ENCODE assay signal across 18 cellular contexts in genomic region chr15:57030011-57030410, GRCh38.
DNase-seq lines count a peak whose midpoint lies in the region; FAIRE-seq and TF ChIP-seq lines count a peak whose summit lies in the region.
"Had no signal": no experiment of that assay in that cellular context is flagged by ENCODE, and none has a peak within 500 bp of the region (broad histone marks: within the 10 kb centered on the region; RNA-seq: fewer than 3 reads in every experiment).

No MANE protein-coding gene starts in this region.

- no peak for DNase-seq in astrocyte (ENCODE audit: low read depth)
- DNase-seq in caudate nucleus (lab: John Stamatoyannopoulos, UW): no peak
- DNase-seq in substantia nigra (lab: John Stamatoyannopoulos, UW): no peak
- no peak for DNase-seq in NCI-H2171 treated with DMSO at 0.1 percent for 48 hours (lab: John Stamatoyannopoulos, UW)
- no peak for DNase-seq in mammary epithelial cell
- DNase-seq in T-helper 1 cell: no peak
- DNase-seq: 8988T; Calu3; CD8-positive, alpha-beta T cell; DND-41; EL; GM23248 had no signal

- H3K4me2 ChIP-seq in astrocyte (ENCODE audit: low read length) (no peak overlapping the region), mammary epithelial cell (ENCODE audit: insufficient read depth, low read depth, low read length) (no peak overlapping the region)

- H2AFZ ChIP-seq in astrocyte (ENCODE audit: low read depth, low read length): no peak overlapping the region
- no peak overlapping the region for H2AFZ ChIP-seq in mammary epithelial cell (ENCODE audit: low read depth, low read length)
- H2AFZ ChIP-seq: GM23248 had no signal

- intact Hi-C loops in mammary epithelial cell (cut with micrococcal nuclease): no loop called here

- no peak overlapping the region for H3K27ac ChIP-seq in astrocyte (ENCODE audit: low read depth, low read length)
- H3K27ac ChIP-seq in caudate nucleus (ENCODE audit: low read depth, low read length): peak overlapping the region; percentile 40
- H3K27ac ChIP-seq in layer of hippocampus (ENCODE audit: low read depth, low read length): peak overlapping the region; percentile 58
- peak overlapping the region; percentile 84 for H3K27ac ChIP-seq in substantia nigra (ENCODE audit: low read depth, low read length, poor library complexity, severe bottlenecking)
- H3K27ac ChIP-seq in mammary epithelial cell (ENCODE audit: insufficient read depth, low read depth, low read length): no peak overlapping the region
- H3K27ac ChIP-seq: GM23248 had no signal

- H3K4me3 Mint-ChIP-seq in astrocyte (ENCODE audit: unreplicated experiment): no peak overlapping the region
- H3K4me3 Mint-ChIP-seq: B cell; CD8-positive, alpha-beta T cell had no signal

- H3K36me3 ChIP-seq in astrocyte (ENCODE audit: insufficient read depth, low read length): no peaks in the 10 kb centered on the region
- H3K36me3 ChIP-seq in mammary epithelial cell (ENCODE audit: insufficient read depth, low read length): no peaks in the 10 kb centered on the region
- H3K36me3 ChIP-seq: HAP-1 had no signal

- H3K4me1 Mint-ChIP-seq in astrocyte (ENCODE audit: low read depth, unreplicated experiment): peaks cover 26% of the 10 kb centered on the region

- no peak for FAIRE-seq in astrocyte (lab: Jason Lieb, UNC)
- FAIRE-seq: GM12878, HepG2 had no signal

- 97% methylated on average over 3 of the region's 3 CpGs for WGBS in mammary epithelial cell (ENCODE audit: low coverage, missing lambda C conversion rate)

- H4K20me1 ChIP-seq in astrocyte (ENCODE audit: insufficient read depth, low read length): peaks cover 72% of the 10 kb centered on the region
- H4K20me1 ChIP-seq in mammary epithelial cell (ENCODE audit: insufficient read depth, low read length): no peaks in the 10 kb centered on the region

- H3K36me3 Mint-ChIP-seq in astrocyte (ENCODE audit: low read depth, unreplicated experiment): peaks cover 3% of the 10 kb centered on the region

- TF ChIP-seq CTCF in astrocyte (IDR thresholded peaks at IDR 0.05; ENCODE audit: insufficient read depth, low read depth, low read length) (no peak), mammary epithelial cell (conservative IDR thresholded peaks at IDR 0.05 in 1 of 2, IDR thresholded peaks at IDR 0.05 in 1 of 2; ENCODE audit: extremely low read depth in 1 of 2, insufficient read depth in 1 of 2, low read depth in 1 of 2, low read length in 2 of 2) (no peak)

- H3K27me3 ChIP-seq in astrocyte (ENCODE audit: insufficient read depth, low read length) (no peaks in the 10 kb centered on the region), layer of hippocampus (ENCODE audit: control insufficient read depth, insufficient read depth, low read length) (no peaks in the 10 kb centered on the region), mammary epithelial cell (ENCODE audit: insufficient read depth, low read length) (no peaks in the 10 kb centered on the region)
- H3K27me3 ChIP-seq: BLaER1 treated with 17β-estradiol and CSF1 and Interleukin-3, amounts not matched to agents 10 nM and 100 nM had no signal

- BruUV-seq in mammary epithelial cell (replicated peaks; lab: Mats Ljungman, UMichigan): no TSS peak

- H3K9ac ChIP-seq in astrocyte (ENCODE audit: low read length) (no peak overlapping the region), mammary epithelial cell (ENCODE audit: insufficient read depth, low read length) (no peak overlapping the region)
- H3K9ac ChIP-seq: BLaER1 treated with 17β-estradiol and CSF1 and Interleukin-3, amounts not matched to agents 10 nM and 100 nM; GM23248 had no signal

- no peaks in the 10 kb centered on the region for H3K27me3 Mint-ChIP-seq in astrocyte (ENCODE audit: low read depth, unreplicated experiment)
- H3K27me3 Mint-ChIP-seq: B cell had no signal

- H3K4me1 ChIP-seq in astrocyte (ENCODE audit: insufficient read depth, low read length) (peaks cover 11% of the 10 kb centered on the region), mammary epithelial cell (ENCODE audit: insufficient read depth, low read length) (peaks cover 11% of the 10 kb centered on the region)

- H3K79me2 ChIP-seq in astrocyte (ENCODE audit: insufficient read depth, low read length) (peaks cover 100% of the 10 kb centered on the region), mammary epithelial cell (ENCODE audit: insufficient read depth, low read length) (peaks cover 92% of the 10 kb centered on the region)

- H3K4me3 ChIP-seq in astrocyte (ENCODE audit: insufficient read depth, low read depth, low read length) (no peak overlapping the region), mammary epithelial cell (replicated peaks in 1 of 3; ENCODE audit: insufficient read depth in 1 of 3, low read depth in 2 of 3, low read length in 3 of 3) (no peak overlapping the region)
- H3K4me3 ChIP-seq: BLaER1 treated with 17β-estradiol and CSF1 and Interleukin-3, amounts not matched to agents 10 nM and 100 nM; GM12878; GM23248; HAP-1 had no signal

- in situ Hi-C loops in mammary epithelial cell (cut with MboI; ENCODE audit: low sequenced_read_pairs in 2 of 2): no loop called here

- dilution Hi-C loops in mammary epithelial cell (cut with HindIII; ENCODE audit: low sequenced_read_pairs): loop anchor here (5.0 kb wide), 1 partner anchor 98 kb away; no protein-coding TSS in a partner anchor

- peak overlapping the region; percentile 23 for H3K27ac Mint-ChIP-seq in astrocyte (ENCODE audit: unreplicated experiment)
- H3K27ac Mint-ChIP-seq: B cell; CD8-positive, alpha-beta T cell had no signal

- CTCF ChIA-PET in mammary epithelial cell (lab: Charles Lee; ENCODE audit: low non-redundant PET): no interaction called here

- no peaks in the 10 kb centered on the region for H3K9me3 Mint-ChIP-seq in astrocyte (ENCODE audit: unreplicated experiment)
- H3K9me3 Mint-ChIP-seq: CD8-positive, alpha-beta T cell had no signal

- H3K9me3 ChIP-seq in astrocyte (ENCODE audit: insufficient read depth, low read depth, low read length) (no peaks in the 10 kb centered on the region), mammary epithelial cell (replicated peaks; ENCODE audit: insufficient read depth, low read length) (no peaks in the 10 kb centered on the region)
- H3K9me3 ChIP-seq: HAP-1 had no signal

Comparison
In these comparisons a context has a peak if more than half of its experiments do, and no peak if none do; other contexts are left out.
1. H3K27ac ChIP-seq: peak in caudate nucleus (single experiment), layer of hippocampus (single experiment) and substantia nigra (single experiment); none in astrocyte (single experiment) and mammary epithelial cell (single experiment).